ENCODE assay signal across 25 cellular contexts in the genomic region with DNA sequence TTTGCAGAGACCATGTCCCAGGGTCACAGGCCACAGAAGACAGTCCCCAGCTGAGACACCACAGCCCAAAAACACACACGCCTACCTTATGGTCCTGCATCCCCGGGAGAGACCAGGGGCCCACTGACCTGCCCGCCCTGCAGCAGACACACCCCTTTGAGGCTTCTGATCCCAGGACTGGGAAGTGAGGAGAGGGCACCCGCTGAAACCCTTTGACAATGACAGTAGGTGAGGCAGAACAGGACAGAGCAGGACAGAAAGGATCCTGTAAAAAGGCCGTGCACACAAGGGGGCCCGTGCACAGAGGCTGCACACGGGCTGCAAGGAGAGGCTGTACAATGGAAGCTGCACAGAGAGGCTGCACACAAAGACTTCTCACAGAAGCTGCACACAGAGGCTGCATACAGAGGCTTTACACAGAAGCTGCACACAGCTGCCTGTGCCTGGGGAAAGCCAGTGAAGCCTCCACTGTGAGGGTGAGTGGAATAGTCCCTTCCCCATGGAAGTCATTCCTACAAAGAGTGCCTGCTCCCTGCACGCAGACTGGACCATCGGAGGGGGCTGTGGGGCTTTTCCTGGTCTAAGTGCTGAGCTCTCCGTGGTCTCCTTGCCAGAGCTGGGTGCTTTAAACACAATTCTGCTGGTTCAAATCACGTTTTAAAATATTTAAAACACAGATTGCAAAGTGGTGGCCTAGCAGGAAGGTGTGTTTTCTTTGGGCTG.
"Had no signal": no experiment of that assay in that cellular context is flagged by ENCODE, and none has a peak within 500 bp of the region (broad histone marks: within the 10 kb centered on the region; RNA-seq: fewer than 3 reads in every experiment).

No MANE protein-coding gene starts in this region.

- H3K4me3 Mint-ChIP-seq: activated CD4-positive, alpha-beta T cell treated with anti-CD3 and anti-CD28 coated beads for 36 hours; activated naive CD8-positive, alpha-beta T cell treated with anti-CD3 and anti-CD28 coated beads for 36 hours; activated T-cell treated with anti-CD3 and anti-CD28 coated beads, Interleukin-2, amount 50 U/mL, for 24 hours; activated T-helper 17 cell treated with anti-CD3 and anti-CD28 coated beads, Interleukin-2, amount 50 U/mL, for 72 hours; mesothelial cell of epicardium; naive thymus-derived CD8-positive, alpha-beta T cell; stimulated activated naive CD8-positive, alpha-beta T cell treated with anti-CD3 and anti-CD28 coated beads, Interleukin-15, Interleukin-2, amounts not matched to agents 100 ng/mL and 50 ng/mL, for 24 hours; T-helper 1 cell treated with Interleukin-12 subunit alpha and Interleukin-12 subunit beta and Interleukin-4 antibody, amounts not matched to agents 30 μg/mL and 1 μg/mL, for 36 hours; WTC11 had no signal

- H3K4me3 ChIP-seq: colonic mucosa, dorsolateral prefrontal cortex, heart right ventricle, left lung, lung, right lobe of liver, SJCRH30, skin epidermis, tibial artery had no signal

- H3K9me3 Mint-ChIP-seq: activated naive CD8-positive, alpha-beta T cell treated with anti-CD3 and anti-CD28 coated beads for 36 hours; activated T-cell treated with anti-CD3 and anti-CD28 coated beads, Interleukin-2, amount 50 U/mL, for 24 hours; activated T-helper 17 cell treated with anti-CD3 and anti-CD28 coated beads, Interleukin-2, amount 50 U/mL, for 72 hours; mesothelial cell of epicardium; naive thymus-derived CD8-positive, alpha-beta T cell; stimulated activated naive CD8-positive, alpha-beta T cell treated with anti-CD3 and anti-CD28 coated beads, Interleukin-15, Interleukin-2, amounts not matched to agents 100 ng/mL and 50 ng/mL, for 24 hours; T-helper 1 cell treated with Interleukin-12 subunit alpha and Interleukin-12 subunit beta and Interleukin-4 antibody, amounts not matched to agents 30 μg/mL and 1 μg/mL, for 36 hours had no signal

- H3K36me3 Mint-ChIP-seq: activated naive CD8-positive, alpha-beta T cell treated with anti-CD3 and anti-CD28 coated beads for 36 hours; mesothelial cell of epicardium; naive thymus-derived CD8-positive, alpha-beta T cell; WTC11 had no signal

- H3K27ac ChIP-seq: colonic mucosa, epithelial cell of prostate, heart right ventricle, left lung, right lobe of liver, SJCRH30, skin epidermis, tibial artery had no signal

- H3K9me3 ChIP-seq: colonic mucosa, heart right ventricle, left lung, right lobe of liver, SJCRH30, tibial artery had no signal

- DNase-seq: activated CD4-positive, alpha-beta T cell treated with anti-CD3 and anti-CD28 coated beads for 36 hours; activated CD4-positive, alpha-beta T cell treated with anti-CD3 and anti-CD28 coated beads, Interleukin-2, amount 50 U/mL, for 48 hours; activated naive CD4-positive, alpha-beta T cell treated with Interleukin-2 at 50 U/mL for 16 hours; activated naive CD8-positive, alpha-beta T cell treated with anti-CD3 and anti-CD28 coated beads for 36 hours; activated T-cell treated with anti-CD3 and anti-CD28 coated beads, Interleukin-2, amount 50 U/mL, for 24 hours; amniotic stem cell; colonic mucosa; dorsolateral prefrontal cortex; heart right ventricle; naive thymus-derived CD8-positive, alpha-beta T cell; posterior cingulate gyrus; SJCRH30; stimulated activated CD4-positive, alpha-beta T cell treated with anti-CD3 and anti-CD28 coated beads, Interleukin-1b, Interleukin-23, amount 100 ng/mL, for 48 hours; T1000; tibial artery had no signal

- H3K27ac Mint-ChIP-seq: activated CD4-positive, alpha-beta T cell treated with anti-CD3 and anti-CD28 coated beads for 36 hours; activated naive CD8-positive, alpha-beta T cell treated with anti-CD3 and anti-CD28 coated beads for 36 hours; activated T-cell treated with anti-CD3 and anti-CD28 coated beads, Interleukin-2, amount 50 U/mL, for 24 hours; activated T-helper 17 cell treated with anti-CD3 and anti-CD28 coated beads, Interleukin-2, amount 50 U/mL, for 72 hours; mesothelial cell of epicardium; stimulated activated naive CD8-positive, alpha-beta T cell treated with anti-CD3 and anti-CD28 coated beads, Interleukin-15, Interleukin-2, amounts not matched to agents 100 ng/mL and 50 ng/mL, for 24 hours; T-helper 1 cell treated with Interleukin-12 subunit alpha and Interleukin-12 subunit beta and Interleukin-4 antibody, amounts not matched to agents 30 μg/mL and 1 μg/mL, for 36 hours; WTC11 had no signal

- H3K4me1 ChIP-seq: colonic mucosa, heart right ventricle, left lung, right lobe of liver, SJCRH30, tibial artery had no signal

- ATAC-seq: activated CD4-positive, alpha-beta T cell treated with anti-CD3 and anti-CD28 coated beads for 36 hours; activated T-helper 17 cell treated with anti-CD3 and anti-CD28 coated beads, Interleukin-2, amount 50 U/mL, for 72 hours; heart right ventricle; left lung; naive thymus-derived CD8-positive, alpha-beta T cell; WTC11 had no signal

- H3K4me1 Mint-ChIP-seq: activated CD4-positive, alpha-beta T cell treated with anti-CD3 and anti-CD28 coated beads for 36 hours; activated naive CD8-positive, alpha-beta T cell treated with anti-CD3 and anti-CD28 coated beads for 36 hours; activated T-helper 17 cell treated with anti-CD3 and anti-CD28 coated beads, Interleukin-2, amount 50 U/mL, for 72 hours; mesothelial cell of epicardium; naive thymus-derived CD8-positive, alpha-beta T cell; WTC11 had no signal

- H3K27me3 ChIP-seq: colonic mucosa, right lobe of liver, SJCRH30 had no signal

- H3K36me3 ChIP-seq: colonic mucosa, heart right ventricle, left lung, right lobe of liver, SJCRH30, tibial artery had no signal
